17 cellular contexts compared by ENCODE assay signal in genomic region chr1:96515430-96515829, GRCh38.
A peak's percentile ranks its signal among the peaks of the same experiment; 100 is the strongest.
DNase-seq lines count a peak whose midpoint lies in the region; ATAC-seq and TF ChIP-seq lines count a peak whose summit lies in the region.
"Had no signal": no experiment of that assay in that cellular context is flagged by ENCODE, and none has a peak within 500 bp of the region (broad histone marks: within the 10 kb centered on the region; RNA-seq: fewer than 3 reads in every experiment).

No MANE protein-coding gene starts in this region.

- no peaks in the 10 kb centered on the region for H3K27me3 Mint-ChIP-seq in natural killer cell (ENCODE audit: low read depth in 2 of 2)
- H3K27me3 Mint-ChIP-seq: progenitor cell of endocrine pancreas had no signal

- H3K36me3 Mint-ChIP-seq in natural killer cell: no peaks in the 10 kb centered on the region

- H3K4me3 Mint-ChIP-seq in natural killer cell: no peak overlapping the region
- H3K4me3 Mint-ChIP-seq: T-helper 1 cell treated with Interleukin-12 subunit alpha and Interleukin-12 subunit beta and Interleukin-4 antibody, amounts not matched to agents 30 μg/mL and 1 μg/mL, for 36 hours had no signal

- H3K4me1 ChIP-seq in KMS-11 (ENCODE audit: low read depth, poor library complexity, severe bottlenecking) (peaks cover 19% of the 10 kb centered on the region), body of pancreas (no peaks in the 10 kb centered on the region)

- TF ChIP-seq CTCF in KMS-11 (conservative IDR thresholded peaks at IDR 0.05; ENCODE audit: low read depth, low read length): no peak
- TF ChIP-seq CTCF in body of pancreas (IDR thresholded peaks at IDR 0.05): no peak
- no peak for TF ChIP-seq CTCF in natural killer cell (IDR thresholded peaks at IDR 0.05)
- TF ChIP-seq CTCF in coronary artery (IDR thresholded peaks at IDR 0.05): no peak

- no peaks in the 10 kb centered on the region for H3K27me3 ChIP-seq in KMS-11 (ENCODE audit: insufficient read depth, low read depth)
- H3K27me3 ChIP-seq in body of pancreas: no peaks in the 10 kb centered on the region

- intact Hi-C loops in body of pancreas (cut with DNase I) (no loop called here), natural killer cell (cut with micrococcal nuclease) (no loop called here)

- no peak overlapping the region for H3K27ac Mint-ChIP-seq in natural killer cell
- H3K27ac Mint-ChIP-seq: progenitor cell of endocrine pancreas; T-helper 1 cell treated with Interleukin-12 subunit alpha and Interleukin-12 subunit beta and Interleukin-4 antibody, amounts not matched to agents 30 μg/mL and 1 μg/mL, for 36 hours had no signal

- 42 to 51% methylated on average over 3 of the region's 3 CpGs for WGBS in body of pancreas, 2 donors

- ATAC-seq in GM18868 (IDR thresholded peaks at IDR 0.05; ENCODE audit: unreplicated experiment): peak; percentile 73
- peak; percentile 92 for ATAC-seq in GM21515 (IDR thresholded peaks at IDR 0.05; ENCODE audit: unreplicated experiment)
- peak; percentile 92 for ATAC-seq in HG03025 (IDR thresholded peaks at IDR 0.05; ENCODE audit: low FRiP score, unreplicated experiment)
- ATAC-seq in body of pancreas: no peak
- no peak for ATAC-seq in natural killer cell

- H3K4me3 ChIP-seq in KMS-11 (IDR thresholded peaks at IDR 0.05; ENCODE audit: insufficient read depth, low read depth, low read length): no peak overlapping the region
- H3K4me3 ChIP-seq in body of pancreas: no peak overlapping the region
- H3K4me3 ChIP-seq in coronary artery: no peak overlapping the region

- no peak for DNase-seq in body of pancreas
- DNase-seq in 8988T: no peak
- no peak for DNase-seq in natural killer cell
- DNase-seq in coronary artery (ENCODE audit: low spot score): no peak
- DNase-seq: activated naive CD4-positive, alpha-beta T cell treated with anti-CD3 and anti-CD28 coated beads, Interleukin-2, amount 50 U/mL, for 16 hours; C1 segment of cervical spinal cord; cerebellar nuclear complex; EL; NCI-H187; stimulated activated CD4-positive, alpha-beta T cell treated with anti-CD3 and anti-CD28 coated beads, Interleukin-2, amount 100 ng/mL, for 24 hours; stimulated activated naive CD4-positive, alpha-beta T cell had no signal

- H3K36me3 ChIP-seq in KMS-11 (ENCODE audit: insufficient read depth): no peaks in the 10 kb centered on the region
- no peaks in the 10 kb centered on the region for H3K36me3 ChIP-seq in body of pancreas (replicated peaks in 1 of 2; ENCODE audit: insufficient read depth in 1 of 2, low read depth in 2 of 2)

- H3K79me2 ChIP-seq in KMS-11 (ENCODE audit: insufficient read depth, low read depth): no peaks in the 10 kb centered on the region

- H3K9me3 Mint-ChIP-seq in natural killer cell: peaks cover 3 to 4% of the 10 kb centered on the region in 2 donors
- H3K9me3 Mint-ChIP-seq: T-helper 1 cell treated with Interleukin-12 subunit alpha and Interleukin-12 subunit beta and Interleukin-4 antibody, amounts not matched to agents 30 μg/mL and 1 μg/mL, for 36 hours had no signal

- no peak overlapping the region for H2AFZ ChIP-seq in KMS-11 (ENCODE audit: low read depth)

- H3K4me1 Mint-ChIP-seq in natural killer cell: no peaks in the 10 kb centered on the region

- no peak overlapping the region for H3K9ac ChIP-seq in KMS-11

- no peaks in the 10 kb centered on the region for H4K20me1 ChIP-seq in KMS-11 (ENCODE audit: insufficient read depth)

- no peak for TF ChIP-seq POLR2A in body of pancreas (IDR thresholded peaks at IDR 0.05)

- H3K9me3 ChIP-seq in body of pancreas: no peaks in the 10 kb centered on the region

- peak overlapping the region; percentile 49; the same call in 1 of the 2 replicates for H3K4me2 ChIP-seq in KMS-11

- no peak overlapping the region for H3K27ac ChIP-seq in KMS-11
- H3K27ac ChIP-seq in body of pancreas: no peak overlapping the region
- H3K27ac ChIP-seq in coronary artery: no peak overlapping the region

Comparison
In these comparisons a context has a peak if more than half of its experiments do, and no peak if none do; other contexts are left out.
1. ATAC-seq: peak in GM18868 (single experiment), GM21515 (single experiment) and HG03025 (single experiment); none in body of pancreas (single experiment) and natural killer cell (0 of 3).